In the genomic region with DNA sequence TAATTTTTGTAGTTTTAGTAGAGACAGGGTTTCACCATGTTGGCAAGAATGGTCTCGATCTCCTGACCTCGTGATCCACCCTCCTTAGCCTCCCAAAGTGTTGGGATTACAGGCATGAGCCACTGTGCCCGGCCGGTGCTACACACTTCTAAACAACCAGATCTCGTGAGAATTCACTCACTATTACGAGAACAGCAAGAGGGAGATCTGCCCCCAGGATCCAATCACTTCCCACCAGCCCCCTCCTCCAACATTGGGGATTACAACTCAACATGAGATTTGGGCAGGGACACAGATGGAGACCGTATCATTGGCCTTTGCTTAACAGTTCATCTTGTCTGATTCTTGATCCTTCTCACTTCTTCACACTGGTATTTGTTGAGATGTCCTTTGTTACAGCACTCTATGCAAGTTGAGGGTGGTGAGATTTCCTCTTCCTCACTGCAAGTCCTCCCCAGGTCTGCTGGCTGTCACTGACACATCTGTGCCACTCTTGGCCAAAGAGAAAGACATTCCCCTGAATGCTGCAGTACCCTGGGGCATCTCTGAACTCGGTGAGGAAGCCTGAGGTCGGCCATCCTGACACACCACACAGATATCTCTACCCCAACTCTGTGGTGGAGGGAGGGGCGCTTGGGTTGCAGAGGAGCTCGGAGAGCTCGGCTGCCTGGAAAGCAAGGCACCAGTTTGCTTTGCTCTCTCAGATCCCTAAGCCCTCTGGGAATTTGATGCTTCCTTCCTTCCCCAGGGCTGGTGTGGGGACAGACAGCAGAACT, we compare ENCODE assay signal across 18 cellular contexts. TPM values are rescaled to one million over a fixed set of nuclear protein-coding genes. Genes with fewer than 3 reads are reported as not detected.
DNase-seq lines count a peak whose midpoint lies in the region; FAIRE-seq and TF ChIP-seq lines count a peak whose summit lies in the region.
"Had no signal": no experiment of that assay in that cellular context is flagged by ENCODE, and none has a peak within 500 bp of the region (broad histone marks: within the 10 kb centered on the region; RNA-seq: fewer than 3 reads in every experiment).

No MANE protein-coding gene starts in this region.

- H3K9me3 Mint-ChIP-seq in activated T-helper 2 cell treated with anti-CD3 and anti-CD28 coated beads, Interferon-gamma antibody, Interleukin-2, Interleukin-4, amounts not matched to agents 10 μg/mL and 5 μg/mL and 100 μg/mL, durations not matched to agents 14 hours and 24 hours and 36 hours: no peaks in the 10 kb centered on the region
- H3K9me3 Mint-ChIP-seq in neural progenitor cell: peaks cover 2% of the 10 kb centered on the region
- no peaks in the 10 kb centered on the region for H3K9me3 Mint-ChIP-seq in activated CD4-positive, alpha-beta T cell treated with anti-CD3 and anti-CD28 coated beads, Interleukin-2, amount 10 ng/mL, durations not matched to agents 24 days and 14 days

- H3K9me3 ChIP-seq in neural progenitor cell (ENCODE audit: low read depth): no peaks in the 10 kb centered on the region
- H3K9me3 ChIP-seq: thyroid gland had no signal

- peaks cover 2% of the 10 kb centered on the region for H4K20me1 ChIP-seq in neural progenitor cell (ENCODE audit: low read depth)

- FAIRE-seq in HTR-8/SVneo (lab: Jason Lieb, UNC): peak; percentile 23

- no peaks in the 10 kb centered on the region for H3F3A ChIP-seq in neural progenitor cell (ENCODE audit: low read depth)

- no peak for TF ChIP-seq CTCF in neural progenitor cell (IDR thresholded peaks at IDR 0.05)

- H3K4me3 Mint-ChIP-seq in activated T-helper 2 cell treated with anti-CD3 and anti-CD28 coated beads, Interferon-gamma antibody, Interleukin-2, Interleukin-4, amounts not matched to agents 10 μg/mL and 5 μg/mL and 100 μg/mL, durations not matched to agents 14 hours and 24 hours and 36 hours (ENCODE audit: low read depth): no peak overlapping the region
- no peak overlapping the region for H3K4me3 Mint-ChIP-seq in neural progenitor cell
- no peak overlapping the region for H3K4me3 Mint-ChIP-seq in activated CD4-positive, alpha-beta T cell treated with anti-CD3 and anti-CD28 coated beads, Interleukin-2, amount 10 ng/mL, durations not matched to agents 24 days and 14 days
- H3K4me3 Mint-ChIP-seq: mesothelial cell of epicardium had no signal

- H3K27ac ChIP-seq in neural progenitor cell: no peak overlapping the region
- H3K27ac ChIP-seq: thyroid gland had no signal

- no peak overlapping the region for H3K9ac ChIP-seq in neural progenitor cell

- H3K79me2 ChIP-seq in neural progenitor cell (ENCODE audit: low read depth): peaks cover 3% of the 10 kb centered on the region

- H2AFZ ChIP-seq in neural progenitor cell (replicated peaks): peak overlapping the region; percentile 47

- H3K27me3 Mint-ChIP-seq in activated T-helper 2 cell treated with anti-CD3 and anti-CD28 coated beads, Interferon-gamma antibody, Interleukin-2, Interleukin-4, amounts not matched to agents 10 μg/mL and 5 μg/mL and 100 μg/mL, durations not matched to agents 14 hours and 24 hours and 36 hours (ENCODE audit: low read depth): no peaks in the 10 kb centered on the region
- H3K27me3 Mint-ChIP-seq in neural progenitor cell (ENCODE audit: insufficient read depth, low read depth): peaks cover 8% of the 10 kb centered on the region
- peaks cover 1% of the 10 kb centered on the region for H3K27me3 Mint-ChIP-seq in activated CD4-positive, alpha-beta T cell treated with anti-CD3 and anti-CD28 coated beads, Interleukin-2, amount 10 ng/mL, durations not matched to agents 24 days and 14 days

- intact Hi-C loops in activated T-helper 2 cell treated with anti-CD3 and anti-CD28 coated beads, Interferon-gamma antibody, Interleukin-2, Interleukin-4, amounts not matched to agents 10 μg/mL and 5 μg/mL and 100 μg/mL, durations not matched to agents 14 hours and 24 hours and 36 hours (cut with micrococcal nuclease): no loop called here
- intact Hi-C loops in activated CD4-positive, alpha-beta T cell treated with anti-CD3 and anti-CD28 coated beads, Interleukin-2, amount 10 ng/mL, durations not matched to agents 24 days and 14 days (cut with micrococcal nuclease): loop anchor here (10.0 kb wide), 2 partner anchors 346 to 1046 kb away; partner anchors contain the start of genes C5orf22 and DROSHA

- H3K4me2 ChIP-seq in neural progenitor cell: no peak overlapping the region

- no peaks in the 10 kb centered on the region for H3K4me1 ChIP-seq in neural progenitor cell
- H3K4me1 ChIP-seq: thyroid gland had no signal

- H3K27me3 ChIP-seq in neural progenitor cell: no peaks in the 10 kb centered on the region
- H3K27me3 ChIP-seq: thyroid gland had no signal

- H3K36me3 ChIP-seq in neural progenitor cell: no peaks in the 10 kb centered on the region
- H3K36me3 ChIP-seq: thyroid gland had no signal

- DNase-seq in EH (ENCODE audit: low read depth) (peak; percentile 54), HTR-8/SVneo (ENCODE audit: insufficient read length, low spot score) (no peak), neural progenitor cell (ENCODE audit: low spot score) (no peak), LoVo (ENCODE audit: low spot score) (no peak), DMS153 (lab: John Stamatoyannopoulos, UW) (no peak)
- DNase-seq in activated T-helper 2 cell treated with anti-CD3 and anti-CD28 coated beads, Interferon-gamma antibody, Interleukin-2, Interleukin-4, amounts not matched to agents 10 μg/mL and 5 μg/mL and 100 μg/mL, durations not matched to agents 14 hours and 24 hours and 36 hours (ENCODE audit: low spot score): no peak
- no peak for DNase-seq in activated CD4-positive, alpha-beta T cell treated with anti-CD3 and anti-CD28 coated beads, Interleukin-2, amount 10 ng/mL, durations not matched to agents 24 days and 14 days
- DNase-seq: central memory CD4-positive, alpha-beta T cell; DMS79; effector memory CD4-positive, alpha-beta T cell; hypothalamus; Karpas-422; NCI-H1436 treated with DMSO at 0.1 percent for 48 hours; NCI-H2227 treated with DMSO at 0.1 percent for 48 hours; nucleus accumbens; stimulated activated CD4-positive, alpha-beta T cell treated with anti-CD3 and anti-CD28 coated beads, Interleukin-4, amount 100 ng/mL, for 4 hours; thyroid gland had no signal

- peaks cover 39% of the 10 kb centered on the region for H3K4me1 Mint-ChIP-seq in activated T-helper 2 cell treated with anti-CD3 and anti-CD28 coated beads, Interferon-gamma antibody, Interleukin-2, Interleukin-4, amounts not matched to agents 10 μg/mL and 5 μg/mL and 100 μg/mL, durations not matched to agents 14 hours and 24 hours and 36 hours (ENCODE audit: low read depth)
- peaks cover 14% of the 10 kb centered on the region for H3K4me1 Mint-ChIP-seq in neural progenitor cell
- peaks cover 52% of the 10 kb centered on the region for H3K4me1 Mint-ChIP-seq in activated CD4-positive, alpha-beta T cell treated with anti-CD3 and anti-CD28 coated beads, Interleukin-2, amount 10 ng/mL, durations not matched to agents 24 days and 14 days

- peaks cover 3% of the 10 kb centered on the region for H3K36me3 Mint-ChIP-seq in activated T-helper 2 cell treated with anti-CD3 and anti-CD28 coated beads, Interferon-gamma antibody, Interleukin-2, Interleukin-4, amounts not matched to agents 10 μg/mL and 5 μg/mL and 100 μg/mL, durations not matched to agents 14 hours and 24 hours and 36 hours (ENCODE audit: low read depth)
- H3K36me3 Mint-ChIP-seq in neural progenitor cell: no peaks in the 10 kb centered on the region
- peaks cover 14% of the 10 kb centered on the region for H3K36me3 Mint-ChIP-seq in activated CD4-positive, alpha-beta T cell treated with anti-CD3 and anti-CD28 coated beads, Interleukin-2, amount 10 ng/mL, durations not matched to agents 24 days and 14 days (ENCODE audit: low read depth)
- H3K36me3 Mint-ChIP-seq: mesothelial cell of epicardium had no signal

- peak overlapping the region; percentile 38 for H3K27ac Mint-ChIP-seq in activated T-helper 2 cell treated with anti-CD3 and anti-CD28 coated beads, Interferon-gamma antibody, Interleukin-2, Interleukin-4, amounts not matched to agents 10 μg/mL and 5 μg/mL and 100 μg/mL, durations not matched to agents 14 hours and 24 hours and 36 hours
- H3K27ac Mint-ChIP-seq in neural progenitor cell: no peak overlapping the region
- H3K27ac Mint-ChIP-seq in activated CD4-positive, alpha-beta T cell treated with anti-CD3 and anti-CD28 coated beads, Interleukin-2, amount 10 ng/mL, durations not matched to agents 24 days and 14 days: no peak overlapping the region
- H3K27ac Mint-ChIP-seq: mesothelial cell of epicardium had no signal

- H3K4me3 ChIP-seq in neural progenitor cell: no peak overlapping the region
- H3K4me3 ChIP-seq: thyroid gland had no signal

RNA-seq across cellular contexts. Expression of gene SUB1, which starts 4.2 kb away (rescaled TPM):
- total RNA-seq in activated T-helper 2 cell treated with anti-CD3 and anti-CD28 coated beads, Interferon-gamma antibody, Interleukin-2, Interleukin-4, amounts not matched to agents 10 μg/mL and 5 μg/mL and 100 μg/mL, durations not matched to agents 14 hours and 24 hours and 36 hours: 380 and 404 TPM in 2 replicates
- total RNA-seq in neural progenitor cell (ENCODE audit: low replicate concordance): 324 and 789 TPM in 2 replicates
- total RNA-seq in activated CD4-positive, alpha-beta T cell treated with anti-CD3 and anti-CD28 coated beads, Interleukin-2, amount 10 ng/mL, durations not matched to agents 24 days and 14 days: 403 and 404 TPM in 2 replicates
